ENCODE assay signal across 1 cellular context in genomic region chr14:31228533-31228932, GRCh38.
A peak's percentile ranks its signal among the peaks of the same experiment; 100 is the strongest.
TF ChIP-seq lines count a peak whose summit lies in the region.

No MANE protein-coding gene starts in this region.

TF ChIP-seq in HepG2, 621 proteins besides CTCF, POLR2A, EP300 and RAD21 (continued from another document and continues in another):
- TF ChIP-seq ZNF296 (CRISPR knock-in tag; conservative IDR thresholded peaks at IDR 0.05) (no peak), ZNF24 (IDR thresholded peaks at IDR 0.05) (no peak), ZBTB40 (IDR thresholded peaks at IDR 0.05) (peak; percentile 36), ZBTB40 (CRISPR knock-in tag; IDR thresholded peaks at IDR 0.05) (no peak), TOPORS (CRISPR knock-in tag; IDR thresholded peaks at IDR 0.05) (no peak), MLX (CRISPR knock-in tag; IDR thresholded peaks at IDR 0.05) (no peak), ZBTB38 (CRISPR knock-in tag; IDR thresholded peaks at IDR 0.05) (no peak), ATRX (CRISPR knock-in tag; IDR thresholded peaks at IDR 0.05; ENCODE audit: borderline replicate concordance) (no peak), POGK (CRISPR knock-in tag; conservative IDR thresholded peaks at IDR 0.05) (no peak), ZNF275 (CRISPR knock-in tag; IDR thresholded peaks at IDR 0.05; ENCODE audit: borderline replicate concordance) (no peak), HNRNPH1 (optimal IDR thresholded peaks at IDR 0.05; ENCODE audit: low read depth, low read length) (no peak), ZGPAT (CRISPR knock-in tag; IDR thresholded peaks at IDR 0.05) (no peak), BHLHE40 (IDR thresholded peaks at IDR 0.05; ENCODE audit: low read length) (no peak), ZNF276 (CRISPR knock-in tag; IDR thresholded peaks at IDR 0.05; ENCODE audit: low read depth) (no peak), CHCHD3 (CRISPR knock-in tag; IDR thresholded peaks at IDR 0.05) (no peak), THAP8 (CRISPR knock-in tag; IDR thresholded peaks at IDR 0.05; ENCODE audit: borderline replicate concordance) (no peak), ZNF441 (CRISPR knock-in tag; IDR thresholded peaks at IDR 0.05; ENCODE audit: borderline replicate concordance) (no peak), MEIS2 (CRISPR knock-in tag; IDR thresholded peaks at IDR 0.05) (no peak), HES4 (CRISPR knock-in tag; IDR thresholded peaks at IDR 0.05; ENCODE audit: borderline replicate concordance) (no peak), ZNF34 (CRISPR knock-in tag; IDR thresholded peaks at IDR 0.05; ENCODE audit: borderline replicate concordance) (no peak), JARID2 (CRISPR knock-in tag; IDR thresholded peaks at IDR 0.05; ENCODE audit: insufficient replicate concordance) (no peak), SRF (IDR thresholded peaks at IDR 0.05; ENCODE audit: low read depth, low read length) (no peak), KMT2A (CRISPR knock-in tag; IDR thresholded peaks at IDR 0.05) (no peak), PHF8 (CRISPR knock-in tag; IDR thresholded peaks at IDR 0.05) (no peak), RERE (CRISPR knock-in tag; IDR thresholded peaks at IDR 0.05; ENCODE audit: low read depth) (no peak), ZNF513 (CRISPR knock-in tag; conservative IDR thresholded peaks at IDR 0.05) (no peak), TFDP1 (CRISPR knock-in tag; IDR thresholded peaks at IDR 0.05; ENCODE audit: borderline replicate concordance) (no peak), ZMAT5 (CRISPR knock-in tag; IDR thresholded peaks at IDR 0.05; ENCODE audit: borderline replicate concordance, low read depth) (no peak), ZSCAN25 (CRISPR knock-in tag; IDR thresholded peaks at IDR 0.05) (no peak)
